Comparison of ENCODE assay signal across 16 cellular contexts in the genomic region with DNA sequence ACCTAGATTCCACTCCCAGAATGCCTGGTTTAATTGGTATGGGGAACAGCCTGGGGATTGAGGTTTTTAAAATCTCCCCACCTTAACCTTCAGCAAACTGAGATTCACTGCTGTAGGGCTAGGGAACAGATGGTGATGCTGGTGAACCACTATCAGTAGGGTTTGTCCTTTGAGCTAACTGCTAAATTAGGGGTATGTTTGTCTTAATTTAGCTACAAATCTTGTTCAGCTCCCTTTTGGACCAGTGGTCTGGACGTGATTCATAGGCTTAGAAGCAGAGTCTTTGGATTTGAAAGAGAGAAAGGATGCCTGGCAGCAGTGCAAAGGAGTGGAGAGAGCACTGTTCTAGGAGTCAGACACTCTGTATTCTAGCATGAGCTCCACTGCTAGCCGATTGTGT. TPM values are rescaled to one million over a fixed set of nuclear protein-coding genes. Genes with fewer than 3 reads are reported as not detected.
DNase-seq lines count a peak whose midpoint lies in the region; ATAC-seq and TF ChIP-seq lines count a peak whose summit lies in the region.
"Had no signal": no experiment of that assay in that cellular context is flagged by ENCODE, and none has a peak within 500 bp of the region (broad histone marks: within the 10 kb centered on the region; RNA-seq: fewer than 3 reads in every experiment).

No MANE protein-coding gene starts in this region.

- H3K4me1 ChIP-seq in A673 (ENCODE audit: insufficient read depth, low read length, poor library complexity, severe bottlenecking) (peaks cover 19% of the 10 kb centered on the region), suprapubic skin (peaks cover 17% of the 10 kb centered on the region)

- H3K9me3 Mint-ChIP-seq in naive B cell = no peaks in the 10 kb centered on the region
- H3K9me3 Mint-ChIP-seq: dendritic cell treated with granulocyte-macrophage colony-stimulating factor and Interleukin-4, amounts not matched to agents 40 ng/mL and 50 ng/mL, for 4 days; nephron progenitor cell; stimulated activated naive CD8-positive, alpha-beta T cell treated with anti-CD3 and anti-CD28 coated beads, Interleukin-15, amount 100 ng/mL, for 72 hours had no signal

- BruUV-seq in A673 (replicated peaks; lab: Mats Ljungman, UMichigan) = no TSS peak

- no peak for TF ChIP-seq POLR2A in suprapubic skin (IDR thresholded peaks at IDR 0.05)

- CTCF ChIA-PET in A673 (lab: Charles Lee) = no interaction called here

- H3K27ac ChIP-seq in A673 (ENCODE audit: low read depth, low read length, poor library complexity, severe bottlenecking) = no peak overlapping the region
- H3K27ac ChIP-seq in suprapubic skin = no peak overlapping the region
- H3K27ac ChIP-seq: esophagus muscularis mucosa, sigmoid colon, SK-N-MC had no signal

- peaks cover 60 to 77% (median 73%) of the 10 kb centered on the region in 3 donors for H3K4me1 Mint-ChIP-seq in naive B cell

- TF ChIP-seq CTCF in A673 (conservative IDR thresholded peaks at IDR 0.05; ENCODE audit: low read depth, low read length) (no peak), GM12864 (IDR thresholded peaks at IDR 0.05; ENCODE audit: low read depth, low read length, missing control alignments) (no peak), suprapubic skin (IDR thresholded peaks at IDR 0.05) (no peak)

- DNase-seq in A673 (ENCODE audit: low spot score) (no peak), GM12864 (ENCODE audit: low read depth) (no peak), RPMI8226 (peak; percentile 13), naive B cell (no peak), iPS-NIHi7 (ENCODE audit: extremely low spot score) (no peak), suprapubic skin (ENCODE audit: low spot score in 2 of 2) (no peak)
- DNase-seq: activated CD8-positive, alpha-beta memory T cell treated with anti-CD3 and anti-CD28 coated beads for 24 hours; left colon; nephron progenitor cell; sigmoid colon; stimulated activated naive CD8-positive, alpha-beta T cell treated with anti-CD3 and anti-CD28 coated beads, Interleukin-15, amount 100 ng/mL, for 72 hours had no signal

- H3K27me3 ChIP-seq in A673 (replicated peaks; ENCODE audit: insufficient read depth, low read depth, low read length, poor library complexity) (no peaks in the 10 kb centered on the region), suprapubic skin (no peaks in the 10 kb centered on the region)
- H3K27me3 ChIP-seq: esophagus muscularis mucosa, sigmoid colon had no signal

- H3K36me3 ChIP-seq in A673 (ENCODE audit: insufficient read depth, low read length, poor library complexity, severe bottlenecking) = no peaks in the 10 kb centered on the region
- no peaks in the 10 kb centered on the region for H3K36me3 ChIP-seq in suprapubic skin
- H3K36me3 ChIP-seq: esophagus muscularis mucosa, sigmoid colon had no signal

- peak overlapping the region; percentile 87 to 97 (median 92) for H3K4me3 Mint-ChIP-seq in naive B cell
- H3K4me3 Mint-ChIP-seq: dendritic cell treated with granulocyte-macrophage colony-stimulating factor and Interleukin-4, amounts not matched to agents 40 ng/mL and 50 ng/mL, for 4 days; stimulated activated naive CD8-positive, alpha-beta T cell treated with anti-CD3 and anti-CD28 coated beads, Interleukin-15, amount 100 ng/mL, for 72 hours had no signal

- H3K36me3 Mint-ChIP-seq in naive B cell = no peaks in the 10 kb centered on the region

- POLR2A ChIA-PET in A673 (lab: Charles Lee; ENCODE audit: low non-redundant PET) = no interaction called here

- no peaks in the 10 kb centered on the region for H3K27me3 Mint-ChIP-seq in naive B cell

- H3K27ac Mint-ChIP-seq in naive B cell = peak overlapping the region in 5 of 6 donors; percentile 13 to 79 (median 66)
- H3K27ac Mint-ChIP-seq: dendritic cell treated with granulocyte-macrophage colony-stimulating factor and Interleukin-4, amounts not matched to agents 40 ng/mL and 50 ng/mL, for 4 days; nephron progenitor cell; stimulated activated naive CD8-positive, alpha-beta T cell treated with anti-CD3 and anti-CD28 coated beads, Interleukin-15, amount 100 ng/mL, for 72 hours had no signal

- ATAC-seq in naive B cell (ENCODE audit: low read depth in 2 of 2) = no peak
- no peak for ATAC-seq in HG02678 (IDR thresholded peaks at IDR 0.05; ENCODE audit: unreplicated experiment)
- no peak for ATAC-seq in GM21717 (IDR thresholded peaks at IDR 0.05; ENCODE audit: unreplicated experiment)
- ATAC-seq: left colon; stimulated activated naive CD8-positive, alpha-beta T cell treated with anti-CD3 and anti-CD28 coated beads, Interleukin-15, amount 100 ng/mL, for 72 hours had no signal

- H3K9me3 ChIP-seq in A673 (ENCODE audit: low read depth, low read length, poor library complexity, severe bottlenecking) (no peaks in the 10 kb centered on the region), suprapubic skin (no peaks in the 10 kb centered on the region)
- H3K9me3 ChIP-seq: esophagus muscularis mucosa, sigmoid colon had no signal

- TF ChIP-seq EP300 in suprapubic skin (IDR thresholded peaks at IDR 0.05) = no peak

- H3K4me3 ChIP-seq in A673 (ENCODE audit: low read depth, low read length, poor library complexity, severe bottlenecking) = peak overlapping the region; percentile 48
- H3K4me3 ChIP-seq in GM12864 (ENCODE audit: low read depth, low read length) = peak overlapping the region; percentile 74
- no peak overlapping the region for H3K4me3 ChIP-seq in suprapubic skin
- H3K4me3 ChIP-seq: esophagus muscularis mucosa, sigmoid colon, SK-N-MC had no signal

- 71% methylated on average over 2 of the region's 2 CpGs for WGBS in suprapubic skin

- intact Hi-C loops in A673 (cut with micrococcal nuclease; ENCODE audit: unreplicated experiment) = loop anchor here (5.0 kb wide), 1 partner anchor 141 kb away; no protein-coding TSS in a partner anchor

RNA-seq across cellular contexts. Expression of gene HDAC9, which starts 2.8 kb away (rescaled TPM):
- total RNA-seq in A673 (2021) (28.3 and 31.9 TPM in 2 replicates), suprapubic skin (1 to 10 TPM; 3.4 to 7.2 (median 4.5) TPM)
- polyA plus RNA-seq in naive B cell (ENCODE audit: low read depth in 6 of 6) = 100 to 1,000 TPM in 4 of 6 donors, 10 to 100 TPM in 2; 86.5 to 123 (median 108) TPM
